1 cellular context compared by ENCODE assay signal in genomic region chr7:149459201-149459539, GRCh38.
TF ChIP-seq lines count a peak whose summit lies in the region.

No MANE protein-coding gene starts in this region.

TF ChIP-seq in H1, 55 proteins besides CTCF, POLR2A, EP300 and RAD21:
- TF ChIP-seq RXRA (IDR thresholded peaks at IDR 0.05; ENCODE audit: insufficient read depth, low read depth, low read length) (no peak), CBX8 (IDR thresholded peaks at IDR 0.05; ENCODE audit: borderline replicate concordance, low read depth, low read length) (no peak), ZNF274 (IDR thresholded peaks at IDR 0.05; ENCODE audit: borderline replicate concordance, extremely low read depth, low read length) (no peak), E2F6 (IDR thresholded peaks at IDR 0.05) (no peak), SUZ12 (IDR thresholded peaks at IDR 0.05; ENCODE audit: low read length) (peak; percentile 41; the same call in 1 of the 2 replicates)
